12 cellular contexts compared by ENCODE assay signal in genomic region chr6:13560651-13561044, GRCh38.
"Had no signal": no experiment of that assay in that cellular context is flagged by ENCODE, and none has a peak within 500 bp of the region (broad histone marks: within the 10 kb centered on the region; RNA-seq: fewer than 3 reads in every experiment).

No MANE protein-coding gene starts in this region.

- H3K9me3 ChIP-seq: breast epithelium, gastroesophageal sphincter, right atrium auricular region, stomach had no signal

- H3K36me3 ChIP-seq: breast epithelium, gastroesophageal sphincter, right atrium auricular region, stomach had no signal

- H3K4me3 ChIP-seq: breast epithelium, gastroesophageal sphincter, right atrium auricular region, stomach had no signal

- H3K27me3 ChIP-seq: breast epithelium, right atrium auricular region, stomach had no signal

- H3K27ac ChIP-seq: breast epithelium had no signal

- H3K4me1 ChIP-seq: breast epithelium had no signal

- DNase-seq: activated CD4-positive, alpha-beta memory T cell treated with anti-CD3 and anti-CD28 coated beads for 36 hours; activated gamma-delta T cell; activated naive CD8-positive, alpha-beta T cell treated with anti-CD3 and anti-CD28 coated beads, Interleukin-2, amount 10 ng/mL, durations not matched to agents 7 days and 5 days; activated T-cell treated with anti-CD3 and anti-CD28 coated beads, Interleukin-2, amount 50 U/mL, for 48 hours; aorta; dermis blood vessel endothelial cell; left ventricle myocardium superior; small intestine; stomach had no signal

- ATAC-seq: gastroesophageal sphincter, left ventricle myocardium superior had no signal
